ENCODE assay signal across 9 cellular contexts in genomic region chr19:49847731-49848696, GRCh38. TPM values are rescaled to one million over a fixed set of nuclear protein-coding genes. Genes with fewer than 3 reads are reported as not detected.
DNase-seq lines count a peak whose midpoint lies in the region; ATAC-seq, FAIRE-seq and TF ChIP-seq lines count a peak whose summit lies in the region.
"Had no signal": no experiment of that assay in that cellular context is flagged by ENCODE, and none has a peak within 500 bp of the region (broad histone marks: within the 10 kb centered on the region; RNA-seq: fewer than 3 reads in every experiment).

No MANE protein-coding gene starts in this region.

- H3K27ac ChIP-seq in DOHH2 (ENCODE audit: low read depth, low read length): no peak overlapping the region
- H3K27ac ChIP-seq in pancreas: no peak overlapping the region
- H3K27ac ChIP-seq: hepatocyte had no signal

- peaks cover 14% of the 10 kb centered on the region for H3K79me2 ChIP-seq in DOHH2 (ENCODE audit: control insufficient read depth, low read length)

- H3K9me3 ChIP-seq in DOHH2 (ENCODE audit: control insufficient read depth, insufficient read depth, low read length): no peaks in the 10 kb centered on the region
- no peaks in the 10 kb centered on the region for H3K9me3 ChIP-seq in pancreas

- ATAC-seq in activated naive CD8-positive, alpha-beta T cell treated with anti-CD3 and anti-CD28 coated beads, Interleukin-2, amount 10 ng/mL, durations not matched to agents 7 days and 5 days (ENCODE audit: low read depth): no peak
- no peak for ATAC-seq in naive B cell (ENCODE audit: low read depth in 2 of 2)
- ATAC-seq in HG02678 (IDR thresholded peaks at IDR 0.05; ENCODE audit: unreplicated experiment): no peak
- no peak for ATAC-seq in pancreas

- DNase-seq in M059J (ENCODE audit: low read depth) (peak; percentile 97), naive B cell (no peak), GM19240 (ENCODE audit: insufficient read length, low spot score) (no peak), NCI-H510A treated with DMSO at 0.1 percent for 48 hours (lab: John Stamatoyannopoulos, UW) (no peak), pancreas (no peak)
- DNase-seq in activated naive CD8-positive, alpha-beta T cell treated with anti-CD3 and anti-CD28 coated beads, Interleukin-2, amount 10 ng/mL, durations not matched to agents 7 days and 5 days: no peak

- peaks cover 11% of the 10 kb centered on the region; the same call in 1 of the 2 replicates for H4K20me1 ChIP-seq in DOHH2 (ENCODE audit: control insufficient read depth, insufficient read depth, low read depth, low read length)

- H3K9me3 Mint-ChIP-seq in activated naive CD8-positive, alpha-beta T cell treated with anti-CD3 and anti-CD28 coated beads, Interleukin-2, amount 10 ng/mL, durations not matched to agents 7 days and 5 days: peaks cover 1% of the 10 kb centered on the region
- peaks cover 0 to 5% (median 0%) of the 10 kb centered on the region in 7 donors for H3K9me3 Mint-ChIP-seq in naive B cell

- H3K27ac Mint-ChIP-seq in activated naive CD8-positive, alpha-beta T cell treated with anti-CD3 and anti-CD28 coated beads, Interleukin-2, amount 10 ng/mL, durations not matched to agents 7 days and 5 days: peak overlapping the region; percentile 75
- peak overlapping the region in 2 of 6 donors; percentile 21 to 60 for H3K27ac Mint-ChIP-seq in naive B cell

- H3K36me3 ChIP-seq in DOHH2 (ENCODE audit: control insufficient read depth, low read length): peaks cover 11% of the 10 kb centered on the region
- H3K36me3 ChIP-seq in pancreas: no peaks in the 10 kb centered on the region

- no peaks in the 10 kb centered on the region; the same call in 1 of the 2 replicates for H3K27me3 ChIP-seq in DOHH2 (ENCODE audit: control insufficient read depth, low read length)
- H3K27me3 ChIP-seq in pancreas: no peaks in the 10 kb centered on the region
- H3K27me3 ChIP-seq: hepatocyte had no signal

- no peaks in the 10 kb centered on the region for H3K9me2 ChIP-seq in DOHH2 (replicated peaks; ENCODE audit: control insufficient read depth, low read length)

- TF ChIP-seq CTCF in DOHH2 (IDR thresholded peaks at IDR 0.05; ENCODE audit: low read depth, low read length, poor library complexity, severe bottlenecking) (no peak), pancreas (IDR thresholded peaks at IDR 0.05) (no peak)

- peaks cover 31% of the 10 kb centered on the region for H3K4me1 Mint-ChIP-seq in activated naive CD8-positive, alpha-beta T cell treated with anti-CD3 and anti-CD28 coated beads, Interleukin-2, amount 10 ng/mL, durations not matched to agents 7 days and 5 days
- H3K4me1 Mint-ChIP-seq in naive B cell: peaks cover 31 to 74% (median 56%) of the 10 kb centered on the region in 3 donors

- H3K36me3 Mint-ChIP-seq in activated naive CD8-positive, alpha-beta T cell treated with anti-CD3 and anti-CD28 coated beads, Interleukin-2, amount 10 ng/mL, durations not matched to agents 7 days and 5 days: peaks cover 4% of the 10 kb centered on the region
- no peaks in the 10 kb centered on the region for H3K36me3 Mint-ChIP-seq in naive B cell

- H3K4me3 ChIP-seq in DOHH2 (ENCODE audit: low read length) (no peak overlapping the region), pancreas (no peak overlapping the region)
- H3K4me3 ChIP-seq: hepatocyte had no signal

- peak overlapping the region; percentile 48 for H3K4me3 Mint-ChIP-seq in activated naive CD8-positive, alpha-beta T cell treated with anti-CD3 and anti-CD28 coated beads, Interleukin-2, amount 10 ng/mL, durations not matched to agents 7 days and 5 days
- peak overlapping the region in 5 of 8 donors; percentile 24 to 97 (median 45) for H3K4me3 Mint-ChIP-seq in naive B cell

- H3K4me1 ChIP-seq in DOHH2 (ENCODE audit: control insufficient read depth, low read length) (peaks cover 59% of the 10 kb centered on the region), pancreas (peaks cover 0 to 9% (median 0%) of the 10 kb centered on the region in 3 donors)

- intact Hi-C loops in pancreas (cut with DNase I): no loop called here

- peaks cover 2% of the 10 kb centered on the region for H3K27me3 Mint-ChIP-seq in activated naive CD8-positive, alpha-beta T cell treated with anti-CD3 and anti-CD28 coated beads, Interleukin-2, amount 10 ng/mL, durations not matched to agents 7 days and 5 days
- H3K27me3 Mint-ChIP-seq in naive B cell: no peaks in the 10 kb centered on the region

- H3F3A ChIP-seq in DOHH2 (ENCODE audit: control insufficient read depth, insufficient read depth): peaks cover 23% of the 10 kb centered on the region

- WGBS in pancreas, 2 donors: 94% methylated on average over 10 of the region's 10 CpGs

- peak overlapping the region; percentile 16 for H3K4me2 ChIP-seq in DOHH2 (ENCODE audit: low read length)
- H3K4me2 ChIP-seq: hepatocyte had no signal

- no peak for FAIRE-seq in pancreas (lab: Jason Lieb, UNC)

- POLR2A ChIA-PET in activated naive CD8-positive, alpha-beta T cell treated with anti-CD3 and anti-CD28 coated beads, Interleukin-2, amount 10 ng/mL, durations not matched to agents 7 days and 5 days (lab: Charles Lee): interaction anchor here (1.0 to 4.3 kb wide), 9 partner anchors 10 to 81 kb away, joined by 3 to 23 read pairs (median 4); partner anchors contain the start of genes AKT1S1, AP2A1, FUZ and MED25

RNA-seq across cellular contexts. Expression of gene PTOV1, which starts 2.9 kb away (rescaled TPM):
- 94.0 and 107 TPM in 2 replicates for total RNA-seq in M059J (2014; rRNA removed; shearing (Covaris generic))
- total RNA-seq in activated naive CD8-positive, alpha-beta T cell treated with anti-CD3 and anti-CD28 coated beads, Interleukin-2, amount 10 ng/mL, durations not matched to agents 7 days and 5 days: 100 to 1,000 TPM in 1 of 2 experiments, 10 to 100 TPM in 1; 99.7 to 102 TPM
- polyA plus RNA-seq in naive B cell (ENCODE audit: low read depth in 6 of 6) (10 to 100 TPM; 46.1 to 98.3 (median 60.3) TPM), pancreas (100 to 1,000 TPM; 177 to 191 TPM)
- total RNA-seq in pancreas: 100 to 1,000 TPM in 1 of 6 donors, 10 to 100 TPM in 5; 48.8 to 116 (median 72.8) TPM

RNA-seq across cellular contexts. Expression of gene PNKP, which starts 19.4 kb away (rescaled TPM):
- 19.1 and 23.9 TPM in 2 replicates for total RNA-seq in M059J (2014; rRNA removed; shearing (Covaris generic))
- 100 to 1,000 TPM; 144 to 160 TPM for total RNA-seq in activated naive CD8-positive, alpha-beta T cell treated with anti-CD3 and anti-CD28 coated beads, Interleukin-2, amount 10 ng/mL, durations not matched to agents 7 days and 5 days
- polyA plus RNA-seq in naive B cell (ENCODE audit: low read depth in 6 of 6) (10 to 100 TPM; 39.4 to 64.9 (median 49.8) TPM), pancreas (100 to 1,000 TPM in 1 of 2 donors, 10 to 100 TPM in 1; 76.0 to 154 TPM)
- total RNA-seq in pancreas: 10 to 100 TPM; 28.7 to 52.4 (median 34.6) TPM

RNA-seq across cellular contexts. Expression of gene AKT1S1, which starts 29.1 kb away (rescaled TPM):
- total RNA-seq in M059J (2014; rRNA removed; shearing (Covaris generic)): 13.6 and 14.8 TPM in 2 replicates
- 10 to 100 TPM; 17.3 to 19.9 TPM for total RNA-seq in activated naive CD8-positive, alpha-beta T cell treated with anti-CD3 and anti-CD28 coated beads, Interleukin-2, amount 10 ng/mL, durations not matched to agents 7 days and 5 days
- polyA plus RNA-seq in naive B cell (ENCODE audit: low read depth in 6 of 6): 1 to 10 TPM; 1.5 to 6.0 (median 3.2) TPM
- total RNA-seq in pancreas: 10 to 100 TPM; 13.8 to 22.1 (median 16.2) TPM
- polyA plus RNA-seq in pancreas: 10 to 100 TPM; 22.7 to 31.1 TPM

RNA-seq across cellular contexts. Expression of gene TBC1D17, which starts 29.5 kb away (rescaled TPM):
- 8.3 and 12.2 TPM in 2 replicates for total RNA-seq in M059J (2014; rRNA removed; shearing (Covaris generic))
- 10 to 100 TPM; 51.3 to 53.4 TPM for total RNA-seq in activated naive CD8-positive, alpha-beta T cell treated with anti-CD3 and anti-CD28 coated beads, Interleukin-2, amount 10 ng/mL, durations not matched to agents 7 days and 5 days
- polyA plus RNA-seq in naive B cell (ENCODE audit: low read depth in 6 of 6) (10 to 100 TPM; 10.5 to 20.6 (median 12.3) TPM), pancreas (10 to 100 TPM; 74.0 to 99.3 TPM)
- 10 to 100 TPM; 21.0 to 34.3 (median 29.9) TPM for total RNA-seq in pancreas

RNA-seq across cellular contexts. Expression of gene MED25, which starts 29.9 kb away (rescaled TPM):
- total RNA-seq in M059J (2014; rRNA removed; shearing (Covaris generic)): 30.2 and 45.6 TPM in 2 replicates
- 10 to 100 TPM; 60.4 to 66.3 TPM for total RNA-seq in activated naive CD8-positive, alpha-beta T cell treated with anti-CD3 and anti-CD28 coated beads, Interleukin-2, amount 10 ng/mL, durations not matched to agents 7 days and 5 days
- polyA plus RNA-seq in naive B cell (ENCODE audit: low read depth in 6 of 6) (10 to 100 TPM; 21.2 to 49.7 (median 28.9) TPM), pancreas (10 to 100 TPM; 56.8 to 60.0 TPM)
- total RNA-seq in pancreas: 10 to 100 TPM; 19.4 to 34.9 (median 24.3) TPM
